3 cellular contexts compared by ENCODE assay signal in the genomic region with DNA sequence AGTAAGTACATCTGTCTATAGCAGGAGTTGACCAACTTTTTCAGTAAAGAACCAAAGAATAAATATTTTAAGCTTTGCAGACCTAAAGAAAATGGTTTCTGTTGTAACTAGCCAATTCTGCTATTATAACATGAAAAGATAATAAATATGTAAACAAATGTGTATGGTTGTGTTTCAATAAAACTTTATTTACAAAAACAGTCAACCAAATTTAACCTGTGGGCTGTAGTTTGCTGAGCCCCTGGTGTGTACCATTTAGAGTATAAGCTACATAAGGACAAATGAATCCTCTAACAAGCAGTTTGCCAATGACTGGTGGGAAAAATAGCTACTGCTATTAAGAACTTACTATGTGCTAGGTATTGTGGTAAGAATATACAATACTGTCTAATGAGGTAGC.
TF ChIP-seq lines count a peak whose summit lies in the region.

No MANE protein-coding gene starts in this region.

TF ChIP-seq in HepG2, 621 proteins besides CTCF, POLR2A, EP300 and RAD21:
- TF ChIP-seq SOX13 (IDR thresholded peaks at IDR 0.05), result no peak
- no peak for TF ChIP-seq SOX13 (CRISPR knock-in tag; conservative IDR thresholded peaks at IDR 0.05 in 1 of 2, IDR thresholded peaks at IDR 0.05 in 1 of 2)
- peak; percentile 43; the same call in 1 of the 2 replicates for TF ChIP-seq ZBTB40 (IDR thresholded peaks at IDR 0.05)
- no peak; the same call in 1 of the 2 replicates for TF ChIP-seq ZBTB40 (CRISPR knock-in tag; IDR thresholded peaks at IDR 0.05)

TF ChIP-seq in GM12878, 131 proteins besides CTCF, POLR2A, EP300 and RAD21:
- TF ChIP-seq, protein P1, sequence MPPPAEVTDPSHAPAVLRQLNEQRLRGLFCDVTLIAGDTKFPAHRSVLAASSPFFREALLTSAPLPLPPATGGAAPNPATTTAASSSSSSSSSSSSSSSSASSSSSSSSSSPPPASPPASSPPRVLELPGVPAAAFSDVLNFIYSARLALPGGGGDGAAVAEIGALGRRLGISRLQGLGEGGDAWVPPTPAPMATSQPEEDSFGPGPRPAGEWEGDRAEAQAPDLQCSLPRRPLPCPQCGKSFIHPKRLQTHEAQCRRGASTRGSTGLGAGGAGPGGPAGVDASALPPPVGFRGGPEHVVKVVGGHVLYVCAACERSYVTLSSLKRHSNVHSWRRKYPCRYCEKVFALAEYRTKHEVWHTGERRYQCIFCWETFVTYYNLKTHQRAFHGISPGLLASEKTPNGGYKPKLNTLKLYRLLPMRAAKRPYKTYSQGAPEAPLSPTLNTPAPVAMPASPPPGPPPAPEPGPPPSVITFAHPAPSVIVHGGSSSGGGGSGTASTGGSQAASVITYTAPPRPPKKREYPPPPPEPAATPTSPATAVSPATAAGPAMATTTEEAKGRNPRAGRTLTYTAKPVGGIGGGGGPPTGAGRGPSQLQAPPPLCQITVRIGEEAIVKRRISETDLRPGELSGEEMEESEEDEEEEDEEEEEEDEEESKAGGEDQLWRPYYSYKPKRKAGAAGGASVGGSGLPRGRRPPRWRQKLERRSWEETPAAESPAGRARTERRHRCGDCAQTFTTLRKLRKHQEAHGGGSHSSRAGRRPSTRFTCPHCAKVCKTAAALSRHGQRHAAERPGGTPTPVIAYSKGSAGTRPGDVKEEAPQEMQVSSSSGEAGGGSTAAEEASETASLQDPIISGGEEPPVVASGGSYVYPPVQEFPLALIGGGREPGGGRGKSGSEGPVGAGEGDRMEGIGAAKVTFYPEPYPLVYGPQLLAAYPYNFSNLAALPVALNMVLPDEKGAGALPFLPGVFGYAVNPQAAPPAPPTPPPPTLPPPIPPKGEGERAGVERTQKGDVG (CRISPR knock-in tag; IDR thresholded peaks at IDR 0.05), result no peak
- TF ChIP-seq ZBTB40 (IDR thresholded peaks at IDR 0.05; ENCODE audit: borderline replicate concordance), result peak; percentile 67

TF ChIP-seq in K562, 482 proteins besides CTCF, POLR2A, EP300 and RAD21:
- peak; percentile 86 for TF ChIP-seq ZBTB40 (IDR thresholded peaks at IDR 0.05)
- peak; percentile 77 for TF ChIP-seq ZBTB40 (CRISPR knock-in tag; IDR thresholded peaks at IDR 0.05)
- TF ChIP-seq ZNF584 (CRISPR knock-in tag; IDR thresholded peaks at IDR 0.05; ENCODE audit: low read depth), result no peak
